In genomic region chr17:65359016-65359415, GRCh38 we compare ENCODE assay signal across 1 cellular context.
TF ChIP-seq lines count a peak whose summit lies in the region.

No MANE protein-coding gene starts in this region.

TF ChIP-seq in HCT116, 20 proteins besides CTCF, POLR2A, EP300 and RAD21 (continued from another document):
- no peak for TF ChIP-seq REST (IDR thresholded peaks at IDR 0.05; ENCODE audit: low read depth)
- TF ChIP-seq SP1 (IDR thresholded peaks at IDR 0.05; ENCODE audit: low read depth) = peak; percentile 50
- no peak for TF ChIP-seq YY1 (IDR thresholded peaks at IDR 0.05; ENCODE audit: extremely low read depth, insufficient replicate concordance, low read depth, low read length)
- TF ChIP-seq EZH2 (IDR thresholded peaks at IDR 0.05) = no peak
- TF ChIP-seq CEBPB (IDR thresholded peaks at IDR 0.05; ENCODE audit: low read depth) = no peak
- no peak for TF ChIP-seq ELF1 (IDR thresholded peaks at IDR 0.05; ENCODE audit: borderline replicate concordance, low read depth)
- TF ChIP-seq MAX (IDR thresholded peaks at IDR 0.05) = no peak
- no peak for TF ChIP-seq ZBTB33 (IDR thresholded peaks at IDR 0.05; ENCODE audit: extremely low read depth, insufficient replicate concordance, low read length)
- TF ChIP-seq SIN3A (IDR thresholded peaks at IDR 0.05; ENCODE audit: low read depth) = no peak
- no peak for TF ChIP-seq SRF (IDR thresholded peaks at IDR 0.05; ENCODE audit: low read depth)
- TF ChIP-seq JUND (IDR thresholded peaks at IDR 0.05) = peak; percentile 77
TF ChIP-seq in HCT116: peak in this region for 5.
